In genomic region chr2:72862239-72862988, GRCh38 we compare ENCODE assay signal across 8 cellular contexts. TPM values are rescaled to one million over a fixed set of nuclear protein-coding genes. Genes with fewer than 3 reads are reported as not detected.
A peak's percentile ranks its signal among the peaks of the same experiment; 100 is the strongest.
DNase-seq lines count a peak whose midpoint lies in the region; ATAC-seq and TF ChIP-seq lines count a peak whose summit lies in the region.

No MANE protein-coding gene starts in this region.

- peaks cover 4% of the 10 kb centered on the region for H3K27me3 ChIP-seq in kidney epithelial cell (ENCODE audit: control insufficient read depth, insufficient read depth, low read length)

- ATAC-seq in GM19025 (IDR thresholded peaks at IDR 0.05; ENCODE audit: low read depth, unreplicated experiment), result peak; percentile 92
- ATAC-seq in HG03280 (IDR thresholded peaks at IDR 0.05; ENCODE audit: unreplicated experiment), result peak; percentile 92

- H3K36me3 ChIP-seq in kidney epithelial cell (ENCODE audit: control insufficient read depth, insufficient read depth, low read length), result no peaks in the 10 kb centered on the region

- H3K4me3 ChIP-seq in kidney epithelial cell (ENCODE audit: low read depth, low read length), result no peak overlapping the region

- DNase-seq in Ammon's horn (ENCODE audit: low spot score) (peak; percentile 95), NCI-H345 (lab: John Stamatoyannopoulos, UW) (peak; percentile 92), cerebellar nuclear complex (lab: John Stamatoyannopoulos, UW) (peak; percentile 31 to 69), kidney epithelial cell (ENCODE audit: low read depth) (peak; percentile 52)
- peak; percentile 89 for DNase-seq in activated CD4-positive, CD25-positive, alpha-beta regulatory T cell treated with anti-CD3 and anti-CD28 coated beads, Interleukin-2, amount 50 U/mL, for 72 hours
- peak; percentile 79 to 85 (median 84) for DNase-seq in stimulated activated CD4-positive, alpha-beta T cell treated with anti-CD3 and anti-CD28 coated beads, Interleukin-1b, Interleukin-23, amount 100 ng/mL, for 24 hours (ENCODE audit: low read depth in 4 of 4, low spot score in 1 of 4)

- peak; percentile 100 for TF ChIP-seq CTCF in kidney epithelial cell (IDR thresholded peaks at IDR 0.05; ENCODE audit: insufficient read depth, low read length, poor library complexity, severe bottlenecking)

RNA-seq across cellular contexts. Expression of gene SPR, which starts 24.8 kb away (rescaled TPM):
- 15.0 and 18.3 TPM in 2 replicates for total RNA-seq in kidney epithelial cell

RNA-seq across cellular contexts. Expression of gene EXOC6B, which starts 36.6 kb away (rescaled TPM):
- 21.8 and 29.7 TPM in 2 replicates for total RNA-seq in kidney epithelial cell

RNA-seq across cellular contexts. Expression of gene EMX1, which starts 54.9 kb away (rescaled TPM):
- total RNA-seq in kidney epithelial cell, result 1.7 and 2.6 TPM in 2 replicates
